In genomic region chr22:36461665-36462474, GRCh38 we compare ENCODE assay signal across 1 cellular context.
TF ChIP-seq lines count a peak whose summit lies in the region.

No MANE protein-coding gene starts in this region.

TF ChIP-seq in K562, 482 proteins besides CTCF, POLR2A, EP300 and RAD21 (continued from another document):
- TF ChIP-seq ZFPM2 (CRISPR knock-in tag; IDR thresholded peaks at IDR 0.05) (no peak), MIER1 (IDR thresholded peaks at IDR 0.05; ENCODE audit: low read depth) (no peak), SMC3 (conservative IDR thresholded peaks at IDR 0.05; ENCODE audit: insufficient read depth, low read depth, low read length) (no peak), HDAC2 (IDR thresholded peaks at IDR 0.05) (0 out of 2 replicates have a peak, but pooled peaks have one; percentile 22), PKNOX1 (IDR thresholded peaks at IDR 0.05) (no peak), GTF2F1 (IDR thresholded peaks at IDR 0.05; ENCODE audit: low read depth, low read length) (no peak), BRD9 (IDR thresholded peaks at IDR 0.05; ENCODE audit: low read depth, partially characterized antibody) (peak; percentile 31), HMGXB4 (CRISPR knock-in tag; IDR thresholded peaks at IDR 0.05) (no peak), MYBL2 (IDR thresholded peaks at IDR 0.05; ENCODE audit: low read depth) (no peak), MYBL2 (CRISPR knock-in tag; IDR thresholded peaks at IDR 0.05; ENCODE audit: borderline replicate concordance) (no peak), SIN3A (IDR thresholded peaks at IDR 0.05; ENCODE audit: borderline replicate concordance in 2 of 2, control insufficient read depth in 1 of 2, low read depth in 2 of 2, low read length in 2 of 2) (no peak), NUFIP1 (IDR thresholded peaks at IDR 0.05; ENCODE audit: partially characterized antibody) (no peak), PREB (CRISPR knock-in tag; IDR thresholded peaks at IDR 0.05) (no peak), GATA2 (CRISPR knock-in tag; IDR thresholded peaks at IDR 0.05) (no peak)
